ENCODE assay signal across 1 cellular context in genomic region chr20:45813006-45813340, GRCh38.
TF ChIP-seq lines count a peak whose summit lies in the region.

No MANE protein-coding gene starts in this region.

TF ChIP-seq in IMR-90, 13 proteins besides CTCF, POLR2A, EP300 and RAD21:
- no peak for TF ChIP-seq CHD1 (IDR thresholded peaks at IDR 0.05; ENCODE audit: low read depth, low read length)
- no peak for TF ChIP-seq BHLHE40 (IDR thresholded peaks at IDR 0.05; ENCODE audit: low read depth, low read length)
TF ChIP-seq in IMR-90: peak in this region for 0.
